ENCODE assay signal across 12 cellular contexts in genomic region chr17:50267074-50267841, GRCh38. TPM values are rescaled to one million over a fixed set of nuclear protein-coding genes. Genes with fewer than 3 reads are reported as not detected.
A peak's percentile ranks its signal among the peaks of the same experiment; 100 is the strongest.
DNase-seq lines count a peak whose midpoint lies in the region; ATAC-seq and TF ChIP-seq lines count a peak whose summit lies in the region.
"Had no signal": no experiment of that assay in that cellular context is flagged by ENCODE, and none has a peak within 500 bp of the region (broad histone marks: within the 10 kb centered on the region; RNA-seq: fewer than 3 reads in every experiment).

No MANE protein-coding gene starts in this region.

- H3K27me3 Mint-ChIP-seq in brain = peaks cover 12% of the 10 kb centered on the region

- H3K4me1 Mint-ChIP-seq in brain = peaks cover 88% of the 10 kb centered on the region
- H3K4me1 Mint-ChIP-seq: IgD-negative memory B cell had no signal

- H3K36me3 ChIP-seq in urinary bladder (ENCODE audit: insufficient read depth) = no peaks in the 10 kb centered on the region
- H3K36me3 ChIP-seq: pancreas had no signal

- no peaks in the 10 kb centered on the region for H3K36me3 Mint-ChIP-seq in brain
- H3K36me3 Mint-ChIP-seq: activated naive CD8-positive, alpha-beta T cell; IgD-negative memory B cell had no signal

- DNase-seq in activated effector memory CD4-positive, alpha-beta T cell treated with anti-CD3 and anti-CD28 coated beads, Interleukin-2, amount 50 U/mL, for 16 hours = peak; percentile 46
- DNase-seq in activated effector memory CD4-positive, alpha-beta T cell treated with Interleukin-2 at 50 U/mL for 16 hours = no peak
- DNase-seq in mesenteric fat pad (ENCODE audit: low spot score) (peak; percentile 85), NCI-H2196 treated with DMSO at 0.1 percent for 48 hours (lab: John Stamatoyannopoulos, UW; ENCODE audit: unreplicated experiment) (no peak), dedifferentiated amniotic fluid mesenchymal stem cell (ENCODE audit: extremely low spot score) (no peak)
- DNase-seq: NCI-H2227 treated with DMSO at 0.1 percent for 48 hours had no signal

- H3K4me3 ChIP-seq in urinary bladder (ENCODE audit: low read depth, low read length) = no peak overlapping the region
- H3K4me3 ChIP-seq: pancreas had no signal

- ATAC-seq in HG03097 (IDR thresholded peaks at IDR 0.05; ENCODE audit: low FRiP score, unreplicated experiment) = no peak

- peak overlapping the region in 3 of 5 experiments; percentile 19 to 66 (median 41) for H3K4me3 Mint-ChIP-seq in brain
- H3K4me3 Mint-ChIP-seq: activated naive CD8-positive, alpha-beta T cell; IgD-negative memory B cell had no signal

- peaks cover 0 to 2% (median 0%) of the 10 kb centered on the region in 5 experiments for H3K9me3 Mint-ChIP-seq in brain

- H3K27ac ChIP-seq in urinary bladder (ENCODE audit: low read depth) = peak overlapping the region; percentile 19
- H3K27ac ChIP-seq: pancreas had no signal

- peaks cover 2% of the 10 kb centered on the region for H3K4me1 ChIP-seq in urinary bladder (ENCODE audit: insufficient read depth)
- H3K4me1 ChIP-seq: pancreas had no signal

- WGBS in urinary bladder = 41% methylated on average over 10 of the region's 10 CpGs

- H3K27ac Mint-ChIP-seq in brain = peak overlapping the region in 4 of 5 experiments; percentile 67 to 89 (median 88)
- H3K27ac Mint-ChIP-seq: activated naive CD8-positive, alpha-beta T cell had no signal

- TF ChIP-seq CTCF in brain (conservative IDR thresholded peaks at IDR 0.05) = no peak

RNA-seq across cellular contexts. Expression of gene TMEM92, which starts 7.0 kb away (rescaled TPM):
- not detected for polyA plus RNA-seq in brain (ENCODE audit: insufficient read depth, low read depth, low replicate concordance)
- total RNA-seq in mesenteric fat pad = not detected
- 1.0 TPM for total RNA-seq in urinary bladder
- polyA plus RNA-seq in urinary bladder = 2.5 TPM
- polyA plus RNA-seq: IgD-negative memory B cell had no signal

Comparison
In these comparisons a context has a peak if more than half of its experiments do, and no peak if none do; other contexts are left out.
1. DNase-seq: peak in activated effector memory CD4-positive, alpha-beta T cell treated with anti-CD3 and anti-CD28 coated beads, Interleukin-2, amount 50 U/mL, for 16 hours (single experiment) and mesenteric fat pad (single experiment); none in activated effector memory CD4-positive, alpha-beta T cell treated with Interleukin-2 at 50 U/mL for 16 hours (single experiment), NCI-H2196 treated with DMSO at 0.1 percent for 48 hours (single experiment) and dedifferentiated amniotic fluid mesenchymal stem cell (single experiment).